In the genomic region with DNA sequence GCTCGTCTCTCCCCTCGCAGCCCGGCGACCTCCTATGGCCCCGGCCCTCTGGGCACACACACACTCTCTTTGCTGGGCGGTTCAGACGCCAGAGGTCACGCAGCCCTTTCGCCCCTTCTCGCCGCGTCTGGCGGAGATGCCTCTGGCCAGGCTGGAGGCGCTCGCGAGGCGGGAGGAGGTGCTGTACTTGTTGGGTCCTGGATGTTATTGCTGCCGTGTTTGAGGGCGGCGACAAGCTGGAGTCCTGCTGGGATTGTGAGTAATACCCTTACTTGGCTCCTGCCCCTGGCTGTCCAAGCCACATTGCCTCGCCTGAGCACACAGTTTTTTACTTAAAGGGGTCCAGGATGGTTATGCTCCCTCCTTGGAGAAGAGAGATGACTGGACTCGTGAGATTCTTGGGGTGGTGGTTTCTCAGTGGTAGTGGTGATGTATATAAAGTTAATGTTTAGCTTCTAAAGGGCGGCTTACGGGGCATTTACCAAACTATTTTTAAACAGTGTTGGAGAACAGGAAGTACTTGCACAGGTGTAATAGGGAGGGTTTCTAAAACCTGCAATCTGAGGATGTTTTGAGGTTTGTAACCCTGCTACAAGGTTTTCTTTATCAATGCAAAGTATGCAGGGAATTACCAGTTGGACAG, we compare ENCODE assay signal across 1 cellular context.
TF ChIP-seq lines count a peak whose summit lies in the region.

No MANE protein-coding gene starts in this region.

TF ChIP-seq in K562, 482 proteins besides CTCF, POLR2A, EP300 and RAD21 (continued from another document and continues in another):
- TF ChIP-seq, protein P1, sequence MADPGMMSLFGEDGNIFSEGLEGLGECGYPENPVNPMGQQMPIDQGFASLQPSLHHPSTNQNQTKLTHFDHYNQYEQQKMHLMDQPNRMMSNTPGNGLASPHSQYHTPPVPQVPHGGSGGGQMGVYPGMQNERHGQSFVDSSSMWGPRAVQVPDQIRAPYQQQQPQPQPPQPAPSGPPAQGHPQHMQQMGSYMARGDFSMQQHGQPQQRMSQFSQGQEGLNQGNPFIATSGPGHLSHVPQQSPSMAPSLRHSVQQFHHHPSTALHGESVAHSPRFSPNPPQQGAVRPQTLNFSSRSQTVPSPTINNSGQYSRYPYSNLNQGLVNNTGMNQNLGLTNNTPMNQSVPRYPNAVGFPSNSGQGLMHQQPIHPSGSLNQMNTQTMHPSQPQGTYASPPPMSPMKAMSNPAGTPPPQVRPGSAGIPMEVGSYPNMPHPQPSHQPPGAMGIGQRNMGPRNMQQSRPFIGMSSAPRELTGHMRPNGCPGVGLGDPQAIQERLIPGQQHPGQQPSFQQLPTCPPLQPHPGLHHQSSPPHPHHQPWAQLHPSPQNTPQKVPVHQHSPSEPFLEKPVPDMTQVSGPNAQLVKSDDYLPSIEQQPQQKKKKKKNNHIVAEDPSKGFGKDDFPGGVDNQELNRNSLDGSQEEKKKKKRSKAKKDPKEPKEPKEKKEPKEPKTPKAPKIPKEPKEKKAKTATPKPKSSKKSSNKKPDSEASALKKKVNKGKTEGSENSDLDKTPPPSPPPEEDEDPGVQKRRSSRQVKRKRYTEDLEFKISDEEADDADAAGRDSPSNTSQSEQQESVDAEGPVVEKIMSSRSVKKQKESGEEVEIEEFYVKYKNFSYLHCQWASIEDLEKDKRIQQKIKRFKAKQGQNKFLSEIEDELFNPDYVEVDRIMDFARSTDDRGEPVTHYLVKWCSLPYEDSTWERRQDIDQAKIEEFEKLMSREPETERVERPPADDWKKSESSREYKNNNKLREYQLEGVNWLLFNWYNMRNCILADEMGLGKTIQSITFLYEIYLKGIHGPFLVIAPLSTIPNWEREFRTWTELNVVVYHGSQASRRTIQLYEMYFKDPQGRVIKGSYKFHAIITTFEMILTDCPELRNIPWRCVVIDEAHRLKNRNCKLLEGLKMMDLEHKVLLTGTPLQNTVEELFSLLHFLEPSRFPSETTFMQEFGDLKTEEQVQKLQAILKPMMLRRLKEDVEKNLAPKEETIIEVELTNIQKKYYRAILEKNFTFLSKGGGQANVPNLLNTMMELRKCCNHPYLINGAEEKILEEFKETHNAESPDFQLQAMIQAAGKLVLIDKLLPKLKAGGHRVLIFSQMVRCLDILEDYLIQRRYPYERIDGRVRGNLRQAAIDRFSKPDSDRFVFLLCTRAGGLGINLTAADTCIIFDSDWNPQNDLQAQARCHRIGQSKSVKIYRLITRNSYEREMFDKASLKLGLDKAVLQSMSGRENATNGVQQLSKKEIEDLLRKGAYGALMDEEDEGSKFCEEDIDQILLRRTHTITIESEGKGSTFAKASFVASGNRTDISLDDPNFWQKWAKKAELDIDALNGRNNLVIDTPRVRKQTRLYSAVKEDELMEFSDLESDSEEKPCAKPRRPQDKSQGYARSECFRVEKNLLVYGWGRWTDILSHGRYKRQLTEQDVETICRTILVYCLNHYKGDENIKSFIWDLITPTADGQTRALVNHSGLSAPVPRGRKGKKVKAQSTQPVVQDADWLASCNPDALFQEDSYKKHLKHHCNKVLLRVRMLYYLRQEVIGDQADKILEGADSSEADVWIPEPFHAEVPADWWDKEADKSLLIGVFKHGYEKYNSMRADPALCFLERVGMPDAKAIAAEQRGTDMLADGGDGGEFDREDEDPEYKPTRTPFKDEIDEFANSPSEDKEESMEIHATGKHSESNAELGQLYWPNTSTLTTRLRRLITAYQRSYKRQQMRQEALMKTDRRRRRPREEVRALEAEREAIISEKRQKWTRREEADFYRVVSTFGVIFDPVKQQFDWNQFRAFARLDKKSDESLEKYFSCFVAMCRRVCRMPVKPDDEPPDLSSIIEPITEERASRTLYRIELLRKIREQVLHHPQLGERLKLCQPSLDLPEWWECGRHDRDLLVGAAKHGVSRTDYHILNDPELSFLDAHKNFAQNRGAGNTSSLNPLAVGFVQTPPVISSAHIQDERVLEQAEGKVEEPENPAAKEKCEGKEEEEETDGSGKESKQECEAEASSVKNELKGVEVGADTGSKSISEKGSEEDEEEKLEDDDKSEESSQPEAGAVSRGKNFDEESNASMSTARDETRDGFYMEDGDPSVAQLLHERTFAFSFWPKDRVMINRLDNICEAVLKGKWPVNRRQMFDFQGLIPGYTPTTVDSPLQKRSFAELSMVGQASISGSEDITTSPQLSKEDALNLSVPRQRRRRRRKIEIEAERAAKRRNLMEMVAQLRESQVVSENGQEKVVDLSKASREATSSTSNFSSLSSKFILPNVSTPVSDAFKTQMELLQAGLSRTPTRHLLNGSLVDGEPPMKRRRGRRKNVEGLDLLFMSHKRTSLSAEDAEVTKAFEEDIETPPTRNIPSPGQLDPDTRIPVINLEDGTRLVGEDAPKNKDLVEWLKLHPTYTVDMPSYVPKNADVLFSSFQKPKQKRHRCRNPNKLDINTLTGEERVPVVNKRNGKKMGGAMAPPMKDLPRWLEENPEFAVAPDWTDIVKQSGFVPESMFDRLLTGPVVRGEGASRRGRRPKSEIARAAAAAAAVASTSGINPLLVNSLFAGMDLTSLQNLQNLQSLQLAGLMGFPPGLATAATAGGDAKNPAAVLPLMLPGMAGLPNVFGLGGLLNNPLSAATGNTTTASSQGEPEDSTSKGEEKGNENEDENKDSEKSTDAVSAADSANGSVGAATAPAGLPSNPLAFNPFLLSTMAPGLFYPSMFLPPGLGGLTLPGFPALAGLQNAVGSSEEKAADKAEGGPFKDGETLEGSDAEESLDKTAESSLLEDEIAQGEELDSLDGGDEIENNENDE (IDR thresholded peaks at IDR 0.05; ENCODE audit: low read depth, low read length), result no peak
- no peak for TF ChIP-seq HNRNPLL (IDR thresholded peaks at IDR 0.05; ENCODE audit: low read depth, low read length, poor library complexity, severe bottlenecking)
- no peak for TF ChIP-seq NFYB (IDR thresholded peaks at IDR 0.05; ENCODE audit: extremely low read depth, insufficient read length)
- TF ChIP-seq ZNF589 (CRISPR knock-in tag; IDR thresholded peaks at IDR 0.05; ENCODE audit: low read depth), result no peak
- no peak for TF ChIP-seq CBFB (CRISPR knock-in tag; IDR thresholded peaks at IDR 0.05)
- no peak for TF ChIP-seq ATF7 (IDR thresholded peaks at IDR 0.05)
- TF ChIP-seq FOXK1 (CRISPR knock-in tag; IDR thresholded peaks at IDR 0.05; ENCODE audit: borderline replicate concordance), result no peak
- peak; percentile 29 for TF ChIP-seq E2F8 (IDR thresholded peaks at IDR 0.05; ENCODE audit: low read depth, partially characterized antibody)
- TF ChIP-seq MTA2 (IDR thresholded peaks at IDR 0.05; ENCODE audit: low read depth), result no peak
- TF ChIP-seq ZNF583 (CRISPR knock-in tag; IDR thresholded peaks at IDR 0.05), result no peak
- TF ChIP-seq HDAC6 (IDR thresholded peaks at IDR 0.05; ENCODE audit: low read depth, low read length), result no peak
- no peak for TF ChIP-seq ZNF449 (CRISPR knock-in tag; IDR thresholded peaks at IDR 0.05)
- peak in 2 of 3 experiments; percentile 18 to 50 for TF ChIP-seq YY1 (IDR thresholded peaks at IDR 0.05; ENCODE audit: borderline replicate concordance in 1 of 3, control insufficient read depth in 1 of 3, extremely low read depth in 1 of 3, insufficient read depth in 3 of 3, insufficient read length in 1 of 3, insufficient replicate concordance in 2 of 3, low read depth in 1 of 3, low read length in 2 of 3)
- TF ChIP-seq RNF2 (IDR thresholded peaks at IDR 0.05), result no peak
- TF ChIP-seq HIVEP1 (CRISPR knock-in tag; IDR thresholded peaks at IDR 0.05), result no peak
- TF ChIP-seq NR1H2 (CRISPR knock-in tag; IDR thresholded peaks at IDR 0.05), result no peak
- TF ChIP-seq FOXP1 (CRISPR knock-in tag; IDR thresholded peaks at IDR 0.05), result peak; percentile 76; the same call in 1 of the 2 replicates
- no peak for TF ChIP-seq SIX5 (IDR thresholded peaks at IDR 0.05; ENCODE audit: borderline replicate concordance in 1 of 2, insufficient read depth in 1 of 2, low read depth in 1 of 2, low read length in 2 of 2)
- TF ChIP-seq, protein P2, sequence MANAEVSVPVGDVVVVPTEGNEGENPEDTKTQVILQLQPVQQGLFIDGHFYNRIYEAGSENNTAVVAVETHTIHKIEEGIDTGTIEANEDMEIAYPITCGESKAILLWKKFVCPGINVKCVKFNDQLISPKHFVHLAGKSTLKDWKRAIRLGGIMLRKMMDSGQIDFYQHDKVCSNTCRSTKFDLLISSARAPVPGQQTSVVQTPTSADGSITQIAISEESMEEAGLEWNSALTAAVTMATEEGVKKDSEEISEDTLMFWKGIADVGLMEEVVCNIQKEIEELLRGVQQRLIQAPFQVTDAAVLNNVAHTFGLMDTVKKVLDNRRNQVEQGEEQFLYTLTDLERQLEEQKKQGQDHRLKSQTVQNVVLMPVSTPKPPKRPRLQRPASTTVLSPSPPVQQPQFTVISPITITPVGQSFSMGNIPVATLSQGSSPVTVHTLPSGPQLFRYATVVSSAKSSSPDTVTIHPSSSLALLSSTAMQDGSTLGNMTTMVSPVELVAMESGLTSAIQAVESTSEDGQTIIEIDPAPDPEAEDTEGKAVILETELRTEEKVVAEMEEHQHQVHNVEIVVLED (CRISPR knock-in tag; IDR thresholded peaks at IDR 0.05), result 0 out of 2 replicates have a peak, but pooled peaks have one; percentile 24
- TF ChIP-seq MAZ (CRISPR knock-in tag; conservative IDR thresholded peaks at IDR 0.05 in 1 of 2, IDR thresholded peaks at IDR 0.05 in 1 of 2), result peak in 1 of 2 experiments; percentile 37; a peak in 3 of 4 replicates
- no peak for TF ChIP-seq PHF20 (IDR thresholded peaks at IDR 0.05; ENCODE audit: partially characterized antibody)
- no peak for TF ChIP-seq FIP1L1 (IDR thresholded peaks at IDR 0.05; ENCODE audit: low read depth, low read length, poor library complexity, severe bottlenecking)
- TF ChIP-seq BDP1 (IDR thresholded peaks at IDR 0.05; ENCODE audit: insufficient read depth, insufficient read length), result no peak
- TF ChIP-seq CREB3L1 (IDR thresholded peaks at IDR 0.05; ENCODE audit: borderline replicate concordance, low read depth), result no peak
- TF ChIP-seq, protein P3, sequence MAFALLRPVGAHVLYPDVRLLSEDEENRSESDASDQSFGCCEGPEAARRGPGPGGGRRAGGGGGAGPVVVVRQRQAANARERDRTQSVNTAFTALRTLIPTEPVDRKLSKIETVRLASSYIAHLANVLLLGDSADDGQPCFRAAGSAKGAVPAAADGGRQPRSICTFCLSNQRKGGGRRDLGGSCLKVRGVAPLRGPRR (CRISPR knock-in tag; IDR thresholded peaks at IDR 0.05), result no peak
- TF ChIP-seq, protein P4, sequence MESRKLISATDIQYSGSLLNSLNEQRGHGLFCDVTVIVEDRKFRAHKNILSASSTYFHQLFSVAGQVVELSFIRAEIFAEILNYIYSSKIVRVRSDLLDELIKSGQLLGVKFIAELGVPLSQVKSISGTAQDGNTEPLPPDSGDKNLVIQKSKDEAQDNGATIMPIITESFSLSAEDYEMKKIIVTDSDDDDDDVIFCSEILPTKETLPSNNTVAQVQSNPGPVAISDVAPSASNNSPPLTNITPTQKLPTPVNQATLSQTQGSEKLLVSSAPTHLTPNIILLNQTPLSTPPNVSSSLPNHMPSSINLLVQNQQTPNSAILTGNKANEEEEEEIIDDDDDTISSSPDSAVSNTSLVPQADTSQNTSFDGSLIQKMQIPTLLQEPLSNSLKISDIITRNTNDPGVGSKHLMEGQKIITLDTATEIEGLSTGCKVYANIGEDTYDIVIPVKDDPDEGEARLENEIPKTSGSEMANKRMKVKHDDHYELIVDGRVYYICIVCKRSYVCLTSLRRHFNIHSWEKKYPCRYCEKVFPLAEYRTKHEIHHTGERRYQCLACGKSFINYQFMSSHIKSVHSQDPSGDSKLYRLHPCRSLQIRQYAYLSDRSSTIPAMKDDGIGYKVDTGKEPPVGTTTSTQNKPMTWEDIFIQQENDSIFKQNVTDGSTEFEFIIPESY (CRISPR knock-in tag; IDR thresholded peaks at IDR 0.05), result no peak
- TF ChIP-seq, protein P5, sequence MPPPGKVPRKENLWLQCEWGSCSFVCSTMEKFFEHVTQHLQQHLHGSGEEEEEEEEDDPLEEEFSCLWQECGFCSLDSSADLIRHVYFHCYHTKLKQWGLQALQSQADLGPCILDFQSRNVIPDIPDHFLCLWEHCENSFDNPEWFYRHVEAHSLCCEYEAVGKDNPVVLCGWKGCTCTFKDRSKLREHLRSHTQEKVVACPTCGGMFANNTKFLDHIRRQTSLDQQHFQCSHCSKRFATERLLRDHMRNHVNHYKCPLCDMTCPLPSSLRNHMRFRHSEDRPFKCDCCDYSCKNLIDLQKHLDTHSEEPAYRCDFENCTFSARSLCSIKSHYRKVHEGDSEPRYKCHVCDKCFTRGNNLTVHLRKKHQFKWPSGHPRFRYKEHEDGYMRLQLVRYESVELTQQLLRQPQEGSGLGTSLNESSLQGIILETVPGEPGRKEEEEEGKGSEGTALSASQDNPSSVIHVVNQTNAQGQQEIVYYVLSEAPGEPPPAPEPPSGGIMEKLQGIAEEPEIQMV (tag; conservative IDR thresholded peaks at IDR 0.05; ENCODE audit: low read depth), result no peak
